Comparison of ENCODE assay signal across 36 cellular contexts in the genomic region with DNA sequence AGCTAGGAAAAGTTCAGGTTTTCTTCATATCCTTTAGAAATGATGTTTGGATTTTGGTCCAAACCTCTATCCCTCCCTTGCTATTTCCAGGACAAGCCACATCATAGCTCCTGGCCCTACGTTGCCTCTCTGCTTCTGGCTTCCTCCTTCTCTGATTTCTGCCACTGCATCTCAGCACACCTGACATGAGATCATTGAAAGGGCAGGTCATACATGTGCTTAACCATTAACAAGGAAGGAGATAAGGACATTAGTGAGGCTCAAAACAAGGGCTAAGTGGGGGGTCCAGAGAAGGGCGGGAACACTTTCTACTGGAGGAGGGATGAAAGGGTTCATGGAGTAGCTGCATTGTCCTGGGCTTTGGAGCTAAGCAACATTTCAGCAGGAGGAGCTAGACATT.
"Had no signal": no experiment of that assay in that cellular context is flagged by ENCODE, and none has a peak within 500 bp of the region (broad histone marks: within the 10 kb centered on the region; RNA-seq: fewer than 3 reads in every experiment).

No MANE protein-coding gene starts in this region.

- H3K4me3 ChIP-seq: adrenal gland, breast epithelium, cardiac muscle cell, coronary artery, dorsolateral prefrontal cortex, gastrocnemius medialis, heart left ventricle had no signal

- DNase-seq: activated CD4-positive, alpha-beta memory T cell treated with anti-CD3 and anti-CD28 coated beads for 36 hours; activated CD4-positive, alpha-beta T cell treated with anti-CD3 and anti-CD28 coated beads for 36 hours; activated CD4-positive, alpha-beta T cell treated with anti-CD3 and anti-CD28 coated beads, Interleukin-2, amount 10 ng/mL, durations not matched to agents 24 days and 14 days; activated CD4-positive, CD25-positive, alpha-beta regulatory T cell; activated CD4-positive, CD25-positive, alpha-beta regulatory T cell treated with anti-CD3 and anti-CD28 coated beads, Interleukin-2, amount 50 U/mL, for 72 hours; activated CD8-positive, alpha-beta memory T cell treated with anti-CD3 and anti-CD28 coated beads, Interleukin-2, amount 10 ng/mL, durations not matched to agents 7 days and 5 days; activated CD8-positive, alpha-beta memory T cell treated with anti-CD3 and anti-CD28 coated beads, Interleukin-2, amount 50 U/mL, for 4 hours; activated CD8-positive, alpha-beta T cell treated with anti-CD3 and anti-CD28 coated beads, Interleukin-2, amount 10 ng/mL, durations not matched to agents 7 days and 5 days; activated effector memory CD4-positive, alpha-beta T cell treated with anti-CD3 and anti-CD28 coated beads, Interleukin-2, amount 50 U/mL, for 16 hours; activated naive CD4-positive, alpha-beta T cell treated with anti-CD3 and anti-CD28 coated beads for 36 hours; activated naive CD8-positive, alpha-beta T cell treated with anti-CD3 and anti-CD28 coated beads for 36 hours; activated naive CD8-positive, alpha-beta T cell treated with anti-CD3 and anti-CD28 coated beads, Interleukin-2, amount 50 U/mL, for 24 hours; activated T-cell treated with anti-CD3 and anti-CD28 coated beads, Interleukin-2, amount 50 U/mL, for 1 hour; activated T-cell treated with anti-CD3 and anti-CD28 coated beads, Interleukin-2, amount 50 U/mL, for 48 hours; adrenal gland; amygdala; aorta; central memory CD4-positive, alpha-beta T cell; cerebellar nuclear complex; dorsolateral prefrontal cortex; effector memory CD4-positive, alpha-beta T cell; endodermal cell; foreskin fibroblast; gastrocnemius medialis; glutamatergic neuron; heart left ventricle; T-helper 2 cell had no signal

- H3K36me3 Mint-ChIP-seq: activated CD4-positive, alpha-beta memory T cell treated with anti-CD3 and anti-CD28 coated beads for 36 hours; activated CD8-positive, alpha-beta memory T cell treated with anti-CD3 and anti-CD28 coated beads, Interleukin-2, amount 10 ng/mL, durations not matched to agents 7 days and 5 days; activated naive CD4-positive, alpha-beta T cell treated with anti-CD3 and anti-CD28 coated beads, Interleukin-2, amount 50 U/mL, for 24 hours; activated naive CD8-positive, alpha-beta T cell treated with anti-CD3 and anti-CD28 coated beads for 36 hours; brain had no signal

- ATAC-seq: activated CD4-positive, alpha-beta T cell treated with anti-CD3 and anti-CD28 coated beads for 36 hours; activated CD8-positive, alpha-beta memory T cell treated with anti-CD3 and anti-CD28 coated beads, Interleukin-2, amount 10 ng/mL, durations not matched to agents 7 days and 5 days; activated CD8-positive, alpha-beta T cell treated with anti-CD3 and anti-CD28 coated beads, Interleukin-2, amount 10 ng/mL, durations not matched to agents 7 days and 5 days; activated naive CD8-positive, alpha-beta T cell treated with anti-CD3 and anti-CD28 coated beads, Interleukin-2, amount 50 U/mL, for 24 hours; esophagus mucosa; gastrocnemius medialis; heart left ventricle had no signal

- H3K27ac Mint-ChIP-seq: activated CD4-positive, alpha-beta memory T cell treated with anti-CD3 and anti-CD28 coated beads for 36 hours; activated CD4-positive, alpha-beta T cell treated with anti-CD3 and anti-CD28 coated beads for 36 hours; activated CD4-positive, alpha-beta T cell treated with anti-CD3 and anti-CD28 coated beads, Interleukin-2, amount 10 ng/mL, durations not matched to agents 24 days and 14 days; activated CD8-positive, alpha-beta memory T cell treated with anti-CD3 and anti-CD28 coated beads, Interleukin-2, amount 10 ng/mL, durations not matched to agents 7 days and 5 days; activated CD8-positive, alpha-beta T cell treated with anti-CD3 and anti-CD28 coated beads, Interleukin-2, amount 10 ng/mL, durations not matched to agents 7 days and 5 days; activated naive CD4-positive, alpha-beta T cell treated with anti-CD3 and anti-CD28 coated beads for 36 hours; activated naive CD4-positive, alpha-beta T cell treated with anti-CD3 and anti-CD28 coated beads, Interleukin-2, amount 50 U/mL, for 24 hours; activated naive CD8-positive, alpha-beta T cell treated with anti-CD3 and anti-CD28 coated beads for 36 hours; activated naive CD8-positive, alpha-beta T cell treated with anti-CD3 and anti-CD28 coated beads, Interleukin-2, amount 50 U/mL, for 24 hours; activated T-helper 1 cell treated with anti-CD3 and anti-CD28 coated beads, Interleukin-12 subunit alpha, Interleukin-12 subunit beta, Interleukin-2, Interleukin-4 antibody, amounts not matched to agents 30 ng/mL and 10 ng/mL and 1 ng/mL, durations not matched to agents 14 hours and 24 hours and 36 hours; activated T-helper 2 cell treated with anti-CD3 and anti-CD28 coated beads, Interferon-gamma antibody, Interleukin-2, Interleukin-4, amounts not matched to agents 10 μg/mL and 5 μg/mL and 100 μg/mL, durations not matched to agents 14 hours and 24 hours and 36 hours; dendritic cell treated with granulocyte-macrophage colony-stimulating factor and Interleukin-4, amounts not matched to agents 40 ng/mL and 50 ng/mL, for 4 days; endodermal cell had no signal

- H3K4me3 Mint-ChIP-seq: activated CD4-positive, alpha-beta memory T cell treated with anti-CD3 and anti-CD28 coated beads for 36 hours; activated CD4-positive, alpha-beta T cell treated with anti-CD3 and anti-CD28 coated beads for 36 hours; activated CD4-positive, alpha-beta T cell treated with anti-CD3 and anti-CD28 coated beads, Interleukin-2, amount 10 ng/mL, durations not matched to agents 24 days and 14 days; activated CD8-positive, alpha-beta memory T cell treated with anti-CD3 and anti-CD28 coated beads, Interleukin-2, amount 10 ng/mL, durations not matched to agents 7 days and 5 days; activated CD8-positive, alpha-beta T cell treated with anti-CD3 and anti-CD28 coated beads, Interleukin-2, amount 10 ng/mL, durations not matched to agents 7 days and 5 days; activated naive CD4-positive, alpha-beta T cell treated with anti-CD3 and anti-CD28 coated beads for 36 hours; activated naive CD4-positive, alpha-beta T cell treated with anti-CD3 and anti-CD28 coated beads, Interleukin-2, amount 50 U/mL, for 24 hours; activated naive CD8-positive, alpha-beta T cell treated with anti-CD3 and anti-CD28 coated beads for 36 hours; activated naive CD8-positive, alpha-beta T cell treated with anti-CD3 and anti-CD28 coated beads, Interleukin-2, amount 50 U/mL, for 24 hours; activated T-helper 1 cell treated with anti-CD3 and anti-CD28 coated beads, Interleukin-12 subunit alpha, Interleukin-12 subunit beta, Interleukin-2, Interleukin-4 antibody, amounts not matched to agents 30 ng/mL and 10 ng/mL and 1 ng/mL, durations not matched to agents 14 hours and 24 hours and 36 hours; brain; dendritic cell treated with granulocyte-macrophage colony-stimulating factor and Interleukin-4, amounts not matched to agents 40 ng/mL and 50 ng/mL, for 4 days; endodermal cell had no signal

- H3K27ac ChIP-seq: adrenal gland, breast epithelium, cardiac muscle cell, coronary artery, dorsolateral prefrontal cortex, gastrocnemius medialis, heart left ventricle had no signal

- H3K4me1 Mint-ChIP-seq: activated CD4-positive, alpha-beta T cell treated with anti-CD3 and anti-CD28 coated beads for 36 hours; activated CD4-positive, alpha-beta T cell treated with anti-CD3 and anti-CD28 coated beads, Interleukin-2, amount 10 ng/mL, durations not matched to agents 24 days and 14 days; activated naive CD4-positive, alpha-beta T cell treated with anti-CD3 and anti-CD28 coated beads, Interleukin-2, amount 50 U/mL, for 24 hours; activated naive CD8-positive, alpha-beta T cell treated with anti-CD3 and anti-CD28 coated beads for 36 hours; activated naive CD8-positive, alpha-beta T cell treated with anti-CD3 and anti-CD28 coated beads, Interleukin-2, amount 50 U/mL, for 24 hours had no signal

- H3K36me3 ChIP-seq: adrenal gland, breast epithelium, cardiac muscle cell, gastrocnemius medialis, heart left ventricle had no signal

- H3K27me3 ChIP-seq: breast epithelium, cardiac muscle cell had no signal

- H3K9me3 Mint-ChIP-seq: activated CD4-positive, alpha-beta memory T cell treated with anti-CD3 and anti-CD28 coated beads for 36 hours; activated CD4-positive, alpha-beta T cell treated with anti-CD3 and anti-CD28 coated beads, Interleukin-2, amount 10 ng/mL, durations not matched to agents 24 days and 14 days; activated naive CD4-positive, alpha-beta T cell treated with anti-CD3 and anti-CD28 coated beads for 36 hours; activated naive CD4-positive, alpha-beta T cell treated with anti-CD3 and anti-CD28 coated beads, Interleukin-2, amount 50 U/mL, for 24 hours; activated naive CD8-positive, alpha-beta T cell treated with anti-CD3 and anti-CD28 coated beads for 36 hours; activated naive CD8-positive, alpha-beta T cell treated with anti-CD3 and anti-CD28 coated beads, Interleukin-2, amount 50 U/mL, for 24 hours; activated T-helper 1 cell treated with anti-CD3 and anti-CD28 coated beads, Interleukin-12 subunit alpha, Interleukin-12 subunit beta, Interleukin-2, Interleukin-4 antibody, amounts not matched to agents 30 ng/mL and 10 ng/mL and 1 ng/mL, durations not matched to agents 14 hours and 24 hours and 36 hours; activated T-helper 2 cell treated with anti-CD3 and anti-CD28 coated beads, Interferon-gamma antibody, Interleukin-2, Interleukin-4, amounts not matched to agents 10 μg/mL and 5 μg/mL and 100 μg/mL, durations not matched to agents 14 hours and 24 hours and 36 hours; dendritic cell treated with granulocyte-macrophage colony-stimulating factor and Interleukin-4, amounts not matched to agents 40 ng/mL and 50 ng/mL, for 4 days; endodermal cell had no signal

- H3K4me1 ChIP-seq: adrenal gland, breast epithelium, gastrocnemius medialis, heart left ventricle had no signal

- H3K9me3 ChIP-seq: adrenal gland, breast epithelium, gastrocnemius medialis, heart left ventricle had no signal
